Comparison of ENCODE assay signal across 1 cellular context in the genomic region with DNA sequence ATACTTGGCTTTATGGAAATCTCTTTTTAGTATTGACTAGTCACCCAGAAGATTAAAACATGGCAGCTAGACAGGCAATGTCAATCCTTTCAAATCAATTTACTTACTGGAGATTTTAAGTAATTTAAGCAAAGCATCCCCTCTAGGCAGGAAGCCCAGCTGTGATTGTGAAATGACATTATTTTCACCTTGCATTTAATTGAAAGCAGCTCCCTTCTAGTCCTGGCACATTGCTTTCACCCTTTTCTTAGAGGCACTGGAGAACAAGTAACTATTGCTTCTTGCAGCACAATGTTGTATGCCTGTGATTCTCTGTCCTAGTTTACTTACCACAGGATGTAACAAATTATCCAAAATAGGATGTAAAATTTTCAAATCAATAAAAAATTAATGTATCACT.
TF ChIP-seq lines count a peak whose summit lies in the region.

No MANE protein-coding gene starts in this region.

TF ChIP-seq in GM23338, 12 proteins besides CTCF, POLR2A, EP300 and RAD21:
- TF ChIP-seq, protein P1, sequence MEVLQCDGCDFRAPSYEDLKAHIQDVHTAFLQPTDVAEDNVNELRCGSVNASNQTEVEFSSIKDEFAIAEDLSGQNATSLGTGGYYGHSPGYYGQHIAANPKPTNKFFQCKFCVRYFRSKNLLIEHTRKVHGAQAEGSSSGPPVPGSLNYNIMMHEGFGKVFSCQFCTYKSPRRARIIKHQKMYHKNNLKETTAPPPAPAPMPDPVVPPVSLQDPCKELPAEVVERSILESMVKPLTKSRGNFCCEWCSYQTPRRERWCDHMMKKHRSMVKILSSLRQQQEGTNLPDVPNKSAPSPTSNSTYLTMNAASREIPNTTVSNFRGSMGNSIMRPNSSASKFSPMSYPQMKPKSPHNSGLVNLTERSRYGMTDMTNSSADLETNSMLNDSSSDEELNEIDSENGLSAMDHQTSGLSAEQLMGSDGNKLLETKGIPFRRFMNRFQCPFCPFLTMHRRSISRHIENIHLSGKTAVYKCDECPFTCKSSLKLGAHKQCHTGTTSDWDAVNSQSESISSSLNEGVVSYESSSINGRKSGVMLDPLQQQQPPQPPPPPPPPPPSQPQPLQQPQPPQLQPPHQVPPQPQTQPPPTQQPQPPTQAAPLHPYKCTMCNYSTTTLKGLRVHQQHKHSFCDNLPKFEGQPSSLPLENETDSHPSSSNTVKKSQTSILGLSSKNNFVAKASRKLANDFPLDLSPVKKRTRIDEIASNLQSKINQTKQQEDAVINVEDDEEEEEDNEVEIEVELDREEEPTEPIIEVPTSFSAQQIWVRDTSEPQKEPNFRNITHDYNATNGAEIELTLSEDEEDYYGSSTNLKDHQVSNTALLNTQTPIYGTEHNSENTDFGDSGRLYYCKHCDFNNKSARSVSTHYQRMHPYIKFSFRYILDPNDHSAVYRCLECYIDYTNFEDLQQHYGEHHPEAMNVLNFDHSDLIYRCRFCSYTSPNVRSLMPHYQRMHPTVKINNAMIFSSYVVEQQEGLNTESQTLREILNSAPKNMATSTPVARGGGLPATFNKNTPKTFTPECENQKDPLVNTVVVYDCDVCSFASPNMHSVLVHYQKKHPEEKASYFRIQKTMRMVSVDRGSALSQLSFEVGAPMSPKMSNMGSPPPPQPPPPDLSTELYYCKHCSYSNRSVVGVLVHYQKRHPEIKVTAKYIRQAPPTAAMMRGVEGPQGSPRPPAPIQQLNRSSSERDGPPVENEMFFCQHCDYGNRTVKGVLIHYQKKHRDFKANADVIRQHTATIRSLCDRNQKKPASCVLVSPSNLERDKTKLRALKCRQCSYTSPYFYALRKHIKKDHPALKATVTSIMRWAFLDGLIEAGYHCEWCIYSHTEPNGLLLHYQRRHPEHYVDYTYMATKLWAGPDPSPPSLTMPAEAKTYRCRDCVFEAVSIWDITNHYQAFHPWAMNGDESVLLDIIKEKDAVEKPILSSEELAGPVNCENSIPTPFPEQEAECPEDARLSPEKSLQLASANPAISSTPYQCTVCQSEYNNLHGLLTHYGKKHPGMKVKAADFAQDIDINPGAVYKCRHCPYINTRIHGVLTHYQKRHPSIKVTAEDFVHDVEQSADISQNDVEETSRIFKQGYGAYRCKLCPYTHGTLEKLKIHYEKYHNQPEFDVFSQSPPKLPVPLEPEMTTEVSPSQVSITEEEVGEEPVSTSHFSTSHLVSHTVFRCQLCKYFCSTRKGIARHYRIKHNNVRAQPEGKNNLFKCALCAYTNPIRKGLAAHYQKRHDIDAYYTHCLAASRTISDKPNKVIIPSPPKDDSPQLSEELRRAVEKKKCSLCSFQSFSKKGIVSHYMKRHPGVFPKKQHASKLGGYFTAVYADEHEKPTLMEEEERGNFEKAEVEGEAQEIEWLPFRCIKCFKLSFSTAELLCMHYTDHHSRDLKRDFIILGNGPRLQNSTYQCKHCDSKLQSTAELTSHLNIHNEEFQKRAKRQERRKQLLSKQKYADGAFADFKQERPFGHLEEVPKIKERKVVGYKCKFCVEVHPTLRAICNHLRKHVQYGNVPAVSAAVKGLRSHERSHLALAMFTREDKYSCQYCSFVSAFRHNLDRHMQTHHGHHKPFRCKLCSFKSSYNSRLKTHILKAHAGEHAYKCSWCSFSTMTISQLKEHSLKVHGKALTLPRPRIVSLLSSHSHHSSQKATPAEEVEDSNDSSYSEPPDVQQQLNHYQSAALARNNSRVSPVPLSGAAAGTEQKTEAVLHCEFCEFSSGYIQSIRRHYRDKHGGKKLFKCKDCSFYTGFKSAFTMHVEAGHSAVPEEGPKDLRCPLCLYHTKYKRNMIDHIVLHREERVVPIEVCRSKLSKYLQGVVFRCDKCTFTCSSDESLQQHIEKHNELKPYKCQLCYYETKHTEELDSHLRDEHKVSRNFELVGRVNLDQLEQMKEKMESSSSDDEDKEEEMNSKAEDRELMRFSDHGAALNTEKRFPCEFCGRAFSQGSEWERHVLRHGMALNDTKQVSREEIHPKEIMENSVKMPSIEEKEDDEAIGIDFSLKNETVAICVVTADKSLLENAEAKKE (CRISPR knock-in tag; IDR thresholded peaks at IDR 0.05) = no peak
- TF ChIP-seq CREB1 (CRISPR knock-in tag; IDR thresholded peaks at IDR 0.05; ENCODE audit: low read depth) = no peak
- TF ChIP-seq, protein P2, sequence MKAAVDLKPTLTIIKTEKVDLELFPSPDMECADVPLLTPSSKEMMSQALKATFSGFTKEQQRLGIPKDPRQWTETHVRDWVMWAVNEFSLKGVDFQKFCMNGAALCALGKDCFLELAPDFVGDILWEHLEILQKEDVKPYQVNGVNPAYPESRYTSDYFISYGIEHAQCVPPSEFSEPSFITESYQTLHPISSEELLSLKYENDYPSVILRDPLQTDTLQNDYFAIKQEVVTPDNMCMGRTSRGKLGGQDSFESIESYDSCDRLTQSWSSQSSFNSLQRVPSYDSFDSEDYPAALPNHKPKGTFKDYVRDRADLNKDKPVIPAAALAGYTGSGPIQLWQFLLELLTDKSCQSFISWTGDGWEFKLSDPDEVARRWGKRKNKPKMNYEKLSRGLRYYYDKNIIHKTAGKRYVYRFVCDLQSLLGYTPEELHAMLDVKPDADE (IDR thresholded peaks at IDR 0.05) = no peak
- no peak for TF ChIP-seq ZNF331 (CRISPR knock-in tag; IDR thresholded peaks at IDR 0.05; ENCODE audit: low read depth)
- no peak for TF ChIP-seq NANOG (IDR thresholded peaks at IDR 0.05; ENCODE audit: borderline replicate concordance)
- TF ChIP-seq JUNB (IDR thresholded peaks at IDR 0.05; ENCODE audit: unreplicated experiment) = no peak
- no peak for TF ChIP-seq STAT1 (IDR thresholded peaks at IDR 0.05; ENCODE audit: unreplicated experiment)
- TF ChIP-seq ZNF114 (CRISPR knock-in tag; IDR thresholded peaks at IDR 0.05) = no peak
- no peak for TF ChIP-seq REST (IDR thresholded peaks at IDR 0.05; ENCODE audit: unreplicated experiment)
- no peak for TF ChIP-seq EZH2phosphoT487 (IDR thresholded peaks at IDR 0.05; ENCODE audit: unreplicated experiment)
